ENCODE assay signal across 8 cellular contexts in the genomic region with DNA sequence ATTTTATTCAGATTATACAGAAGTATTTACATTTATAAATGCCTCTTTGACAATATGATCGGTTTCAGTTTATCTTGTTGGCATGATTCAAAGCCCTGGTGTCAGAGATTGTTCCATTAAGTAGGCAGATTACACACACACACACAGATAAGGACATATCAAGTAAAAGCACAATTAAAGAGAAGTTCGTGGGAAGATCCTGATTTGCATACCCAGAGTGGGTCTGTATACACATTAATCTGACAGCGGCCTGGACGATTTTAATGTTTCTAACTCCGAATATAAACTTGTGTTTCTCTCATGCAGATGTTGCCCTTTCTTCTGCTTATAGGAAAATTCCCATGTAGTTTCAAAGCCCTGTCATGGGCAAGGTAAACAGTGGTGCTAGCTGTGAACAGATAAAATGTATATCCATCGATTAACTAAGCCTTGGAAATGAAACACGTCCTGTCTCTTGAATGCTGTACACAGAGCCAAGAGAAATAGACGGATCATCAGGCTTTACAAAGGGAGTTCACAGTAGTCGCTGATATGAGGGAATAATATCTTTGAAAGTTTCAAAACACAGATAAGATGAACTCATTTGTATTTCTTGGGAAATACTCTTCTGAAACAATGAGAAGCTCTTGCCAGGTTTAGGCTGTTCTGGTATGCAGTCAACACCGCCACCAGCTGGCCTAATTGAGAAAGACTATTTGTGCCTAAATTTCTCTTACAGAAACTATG.
DNase-seq lines count a peak whose midpoint lies in the region; ATAC-seq, FAIRE-seq and TF ChIP-seq lines count a peak whose summit lies in the region.

No MANE protein-coding gene starts in this region.

- H3K9me1 ChIP-seq in IMR-90 (ENCODE audit: insufficient read depth, low read length), result peaks cover 3% of the 10 kb centered on the region; the same call in 1 of the 2 replicates

- in situ Hi-C loops in IMR-90 (cut with MboI; ENCODE audit: low sequenced_read_pairs), result loop anchor here (5.0 to 10.0 kb wide), 3 partner anchors 249 to 751 kb away; no protein-coding TSS in a partner anchor
- in situ Hi-C loops in Panc1 (cut with HindIII; ENCODE audit: low pct_unique_long_range_greater_than_20kb, low sequenced_read_pairs), result no loop called here

- POLR2A ChIA-PET in IMR-90 (lab: Charles Lee; ENCODE audit: unreplicated experiment), result interaction anchor here (0.6 kb wide), 1 partner anchor 742 kb away, joined by 19 read pairs; no protein-coding TSS in a partner anchor
- POLR2A ChIA-PET in Panc1 (lab: Charles Lee), result no interaction called here

- peaks cover 2% of the 10 kb centered on the region; the same call in 1 of the 2 replicates for H4K20me1 ChIP-seq in IMR-90 (ENCODE audit: insufficient read depth, low read length)

- peak overlapping the region; percentile 62 for H3K4me2 ChIP-seq in IMR-90 (ENCODE audit: low read depth, low read length)

- peak; percentile 72 for ATAC-seq in IMR-90 (ENCODE audit: low read depth)
- ATAC-seq in Panc1, result peak; percentile 82
- ATAC-seq in upper lobe of right lung, result peak; percentile 81
- ATAC-seq in GM18505 (IDR thresholded peaks at IDR 0.05; ENCODE audit: unreplicated experiment), result no peak

- peak overlapping the region; percentile 47 for H3K18ac ChIP-seq in IMR-90 (ENCODE audit: low read depth, low read length)

- no peak overlapping the region for H3K4me3 ChIP-seq in IMR-90 (ENCODE audit: insufficient read depth, low read depth, low read length)
- no peak overlapping the region for H3K4me3 ChIP-seq in Panc1 (ENCODE audit: low read depth in 2 of 2, low read length in 2 of 2)
- no peak overlapping the region for H3K4me3 ChIP-seq in fibroblast of villous mesenchyme (ENCODE audit: low read depth, low read length)
- no peak overlapping the region for H3K4me3 ChIP-seq in upper lobe of right lung

- 10% methylated on average over 2 of the region's 10 CpGs; no CpG with 5 or more reads in 1 of the 2 experiments for WGBS in IMR-90 (ENCODE audit: extremely low coverage in 2 of 2, insufficient read length in 1 of 2), 2 experiments

- peak overlapping the region; percentile 77 for H2BK120ac ChIP-seq in IMR-90 (ENCODE audit: low read depth, low read length)

- H2AK9ac ChIP-seq in IMR-90 (replicated peaks; ENCODE audit: low read depth, low read length, poor library complexity), result no peak overlapping the region

- H2BK15ac ChIP-seq in IMR-90 (ENCODE audit: low read depth, low read length), result peak overlapping the region; percentile 57; the same call in 2 of the 3 replicates

- peak overlapping the region; percentile 94 for H3K14ac ChIP-seq in IMR-90 (replicated peaks; ENCODE audit: low read depth, low read length)

- H4K91ac ChIP-seq in IMR-90 (ENCODE audit: insufficient read depth, low read depth, low read length), result peak overlapping the region; percentile 12; the same call in 1 of the 2 replicates

- no peak overlapping the region for H4K5ac ChIP-seq in IMR-90 (ENCODE audit: low read depth, low read length)

- H3K4me1 ChIP-seq in IMR-90 (ENCODE audit: control insufficient read depth, insufficient read depth, low read length) (peaks cover 8% of the 10 kb centered on the region), Panc1 (ENCODE audit: control insufficient read depth, insufficient read depth, low read length) (no peaks in the 10 kb centered on the region), upper lobe of right lung (no peaks in the 10 kb centered on the region)

- H3K4ac ChIP-seq in IMR-90 (ENCODE audit: low read depth, low read length), result peak overlapping the region; percentile 71; the same call in 1 of the 2 replicates

- dilution Hi-C loops in IMR-90 (cut with HindIII; ENCODE audit: low sequenced_read_pairs, unreplicated experiment), result no loop called here

- no peak overlapping the region for H3K56ac ChIP-seq in IMR-90 (ENCODE audit: extremely low read depth, insufficient read depth, low read length)

- H2AK5ac ChIP-seq in IMR-90 (ENCODE audit: low read depth, low read length), result no peak overlapping the region

- TF ChIP-seq CTCF in D721Med (IDR thresholded peaks at IDR 0.05; ENCODE audit: insufficient read depth, missing control alignments) (peak; percentile 90), IMR-90 (conservative IDR thresholded peaks at IDR 0.05; ENCODE audit: low read depth, low read length) (peak; percentile 94), Panc1 (IDR thresholded peaks at IDR 0.05) (peak; percentile 82), fibroblast of villous mesenchyme (IDR thresholded peaks at IDR 0.05; ENCODE audit: insufficient read depth, low read depth, low read length) (peak; percentile 77), upper lobe of right lung (IDR thresholded peaks at IDR 0.05) (peak; percentile 77)

- no peak for DNase-seq in D721Med (ENCODE audit: insufficient read length, low spot score)
- peak; percentile 86 for DNase-seq in IMR-90
- peak; percentile 39 for DNase-seq in Panc1 (ENCODE audit: low read depth, low spot score)
- DNase-seq in activated T-helper 1 cell treated with Interleukin-2 at 50 U/mL for 16 hours (ENCODE audit: low read depth), result peak; percentile 5
- peak; percentile 75 for DNase-seq in fibroblast of villous mesenchyme (ENCODE audit: low read depth)
- peak; percentile 19 for DNase-seq in occipital lobe (lab: John Stamatoyannopoulos, UW)
- DNase-seq in upper lobe of right lung, result no peak

- intact Hi-C loops in IMR-90 (cut with micrococcal nuclease), result loop anchor here (1.0 to 10.0 kb wide), 9 partner anchors 95 to 749 kb away; partner anchors contain the start of gene GMDS
- intact Hi-C loops in Panc1 (cut with micrococcal nuclease; ENCODE audit: unreplicated experiment), result loop anchor here (1.0 to 10.0 kb wide), 3 partner anchors 144 to 757 kb away; no protein-coding TSS in a partner anchor
- intact Hi-C loops in upper lobe of right lung (cut with DNase I), result loop anchor here (10.0 kb wide), 1 partner anchor 749 kb away; the partner anchor contains the start of gene FOXC1

- H2AFZ ChIP-seq in IMR-90 (replicated peaks; ENCODE audit: low read length, poor library complexity), result no peak overlapping the region

- TF ChIP-seq POLR2A in IMR-90 (IDR thresholded peaks at IDR 0.05; ENCODE audit: low read depth, low read length), result no peak
- no peak for TF ChIP-seq POLR2A in GM18505 (IDR thresholded peaks at IDR 0.05; ENCODE audit: borderline replicate concordance, extremely low read depth, insufficient read depth, insufficient read length)

- H3K23ac ChIP-seq in IMR-90 (ENCODE audit: low read depth, low read length), result peak overlapping the region; percentile 55; the same call in 1 of the 2 replicates

- BruUV-seq in IMR-90 (replicated peaks; lab: Mats Ljungman, UMichigan) (no TSS peak), Panc1 (replicated peaks; lab: Mats Ljungman, UMichigan) (no TSS peak)

- H3K9me3 ChIP-seq in IMR-90 (ENCODE audit: control insufficient read depth, insufficient read depth, low read length), result no peaks in the 10 kb centered on the region
- H3K9me3 ChIP-seq in Panc1 (ENCODE audit: control insufficient read depth, insufficient read depth, low read depth, low read length), result no peaks in the 10 kb centered on the region
- no peaks in the 10 kb centered on the region for H3K9me3 ChIP-seq in upper lobe of right lung

- peak overlapping the region; percentile 2 to 74; a peak in 2 of 4 replicates for H4K8ac ChIP-seq in IMR-90 (ENCODE audit: low read depth in 2 of 2, low read length in 2 of 2)

- peak overlapping the region; percentile 65; the same call in 1 of the 2 replicates for H2BK20ac ChIP-seq in IMR-90 (ENCODE audit: low read depth, low read length)

- H3K79me1 ChIP-seq in IMR-90 (ENCODE audit: low read depth in 1 of 2, low read length in 2 of 2), result 0 out of 4 replicates have a peak, but pooled peaks cover 0 to 5% of the 10 kb centered on the region in 2 experiments

- no peak for FAIRE-seq in D721Med (lab: Jason Lieb, UNC)

- H3K27me3 ChIP-seq in IMR-90 (ENCODE audit: control insufficient read depth, insufficient read depth, low read length), result no peaks in the 10 kb centered on the region
- no peaks in the 10 kb centered on the region for H3K27me3 ChIP-seq in Panc1 (ENCODE audit: control insufficient read depth, insufficient read depth, low read length)
- no peaks in the 10 kb centered on the region for H3K27me3 ChIP-seq in upper lobe of right lung

- H3K9ac ChIP-seq in IMR-90 (ENCODE audit: low read depth, low read length), result no peak overlapping the region

- H3K36me3 ChIP-seq in IMR-90 (ENCODE audit: control insufficient read depth, insufficient read depth, low read length) (no peaks in the 10 kb centered on the region), Panc1 (ENCODE audit: control insufficient read depth, insufficient read depth, low read length) (no peaks in the 10 kb centered on the region), upper lobe of right lung (no peaks in the 10 kb centered on the region)

- peak; percentile 90 for TF ChIP-seq RAD21 in IMR-90 (IDR thresholded peaks at IDR 0.05; ENCODE audit: low read length)

- CTCF ChIA-PET in IMR-90 (lab: Yijun Ruan, JAX), result interaction anchor here (1.0 to 1.6 kb wide), 9 partner anchors 10 to 757 kb away, joined by 3 to 8 read pairs (median 4); no protein-coding TSS in a partner anchor
- CTCF ChIA-PET in Panc1 (lab: Charles Lee), result interaction anchor here (0.6 to 1.1 kb wide), 7 partner anchors 95 to 801 kb away, joined by 3 to 15 read pairs (median 5); no protein-coding TSS in a partner anchor

- peak overlapping the region; percentile 61 for H2BK5ac ChIP-seq in IMR-90 (ENCODE audit: low read depth, low read length, poor library complexity, severe bottlenecking)

- peak overlapping the region; percentile 15; the same call in 1 of the 2 replicates for H3K27ac ChIP-seq in IMR-90 (ENCODE audit: insufficient read depth, low read length)
- no peak overlapping the region for H3K27ac ChIP-seq in Panc1 (ENCODE audit: low read length)
- H3K27ac ChIP-seq in upper lobe of right lung, result no peak overlapping the region

TF ChIP-seq in IMR-90, 13 proteins besides CTCF, POLR2A, EP300 and RAD21:
- TF ChIP-seq SMC3 (IDR thresholded peaks at IDR 0.05; ENCODE audit: low read depth, low read length), result peak; percentile 90
- TF ChIP-seq RFX5 (IDR thresholded peaks at IDR 0.05; ENCODE audit: low read depth, low read length), result no peak
- TF ChIP-seq NFE2L2 (IDR thresholded peaks at IDR 0.05; ENCODE audit: low read depth, low read length), result no peak
- TF ChIP-seq USF2 (IDR thresholded peaks at IDR 0.05; ENCODE audit: low read depth, low read length), result no peak
- TF ChIP-seq CEBPB (IDR thresholded peaks at IDR 0.05; ENCODE audit: low read depth, low read length), result peak; percentile 80

Comparison
In these comparisons a context has a peak if more than half of its experiments do, and no peak if none do; other contexts are left out.
1. DNase-seq: peak in IMR-90 (single experiment), Panc1 (single experiment), activated T-helper 1 cell treated with Interleukin-2 at 50 U/mL for 16 hours (single experiment), fibroblast of villous mesenchyme (single experiment) and occipital lobe (single experiment); none in D721Med (single experiment) and upper lobe of right lung (single experiment).
2. Peak in every context shown above with its lines, with median percentiles within 50 percentile points of each other: CTCF ChIP-seq.